ENCODE assay signal across 8 cellular contexts in genomic region chr3:194315088-194315964, GRCh38. TPM values are rescaled to one million over a fixed set of nuclear protein-coding genes. Genes with fewer than 3 reads are reported as not detected.
DNase-seq lines count a peak whose midpoint lies in the region; ATAC-seq and TF ChIP-seq lines count a peak whose summit lies in the region.

No MANE protein-coding gene starts in this region.

- H3K27me3 ChIP-seq in duodenal mucosa (ENCODE audit: control insufficient read depth in 1 of 2, insufficient read depth in 2 of 2, low read length in 2 of 2), result peaks cover 8% of the 10 kb centered on the region in 2 donors
- no peaks in the 10 kb centered on the region for H3K27me3 ChIP-seq in lung (ENCODE audit: control insufficient read depth, insufficient read depth)

- peak; percentile 14 to 86 (median 69) for DNase-seq in C1 segment of cervical spinal cord (lab: John Stamatoyannopoulos, UW)
- peak; percentile 79 for DNase-seq in NCI-H510A treated with DMSO at 0.1 percent for 48 hours (lab: John Stamatoyannopoulos, UW)
- DNase-seq in activated CD4-positive, alpha-beta T cell treated with anti-CD3 and anti-CD28 coated beads, Interleukin-2, amount 50 U/mL, for 48 hours, result peak; percentile 85 to 87
- DNase-seq in lung (ENCODE audit: low spot score), result peak; percentile 83
- peak; percentile 43 to 86 (median 69) for DNase-seq in stimulated activated CD4-positive, alpha-beta T cell treated with anti-CD3 and anti-CD28 coated beads, TNF-alpha, amount 100 ng/mL, for 1 hour (ENCODE audit: low read depth in 3 of 3, low spot score in 1 of 3)

- peak overlapping the region; percentile 54 to 79 for H3K9ac ChIP-seq in duodenal mucosa (ENCODE audit: low read depth in 1 of 2, low read length in 2 of 2)

- H3K36me3 ChIP-seq in duodenal mucosa (ENCODE audit: control insufficient read depth in 1 of 2, insufficient read depth in 2 of 2, low read length in 2 of 2) (no peaks in the 10 kb centered on the region), lung (ENCODE audit: control insufficient read depth in 2 of 2, insufficient read depth in 2 of 2, low read length in 2 of 2) (no peaks in the 10 kb centered on the region)

- TF ChIP-seq CTCF in lung (IDR thresholded peaks at IDR 0.05; ENCODE audit: control extremely low read depth, extremely low read depth), result peak; percentile 97

- ATAC-seq in GM19328 (IDR thresholded peaks at IDR 0.05; ENCODE audit: unreplicated experiment), result peak; percentile 91
- peak; percentile 89 for ATAC-seq in HG03457 (IDR thresholded peaks at IDR 0.05; ENCODE audit: unreplicated experiment)
- peak; percentile 86 for ATAC-seq in lung (ENCODE audit: insufficient read depth, low FRiP score)

- H3K4me3 ChIP-seq in duodenal mucosa (ENCODE audit: low read depth in 1 of 2, low read length in 2 of 2) (peak overlapping the region; percentile 66 to 78), lung (peak overlapping the region; percentile 32)

- H3K27ac ChIP-seq in duodenal mucosa (ENCODE audit: low read depth, low read length), result no peak overlapping the region
- no peak overlapping the region for H3K27ac ChIP-seq in lung (ENCODE audit: low read depth in 1 of 2, low read length in 1 of 2)

- 3 to 4% methylated on average over 41 to 54 of the region's 54 CpGs for WGBS in lung, 2 donors

- H3K4me1 ChIP-seq in duodenal mucosa (ENCODE audit: control insufficient read depth in 1 of 2, insufficient read depth in 2 of 2, low read length in 2 of 2), result peaks cover 6 to 20% of the 10 kb centered on the region in 2 donors
- H3K4me1 ChIP-seq in lung (ENCODE audit: control insufficient read depth in 2 of 2, insufficient read depth in 2 of 2, low read length in 2 of 2), result peaks cover 0 to 9% of the 10 kb centered on the region in 2 donors

- H3K9me3 ChIP-seq in duodenal mucosa (ENCODE audit: control insufficient read depth in 1 of 2, low read length in 2 of 2) (peaks cover 0 to 4% of the 10 kb centered on the region in 2 donors), lung (ENCODE audit: control insufficient read depth in 2 of 2, insufficient read depth in 1 of 2, low read length in 1 of 2) (peaks cover 0 to 13% of the 10 kb centered on the region in 2 donors)

RNA-seq across cellular contexts. Expression of gene CPN2, which starts 35.8 kb away (rescaled TPM):
- not detected for total RNA-seq in lung
- not detected for polyA plus RNA-seq in lung

RNA-seq across cellular contexts. Expression of gene LRRC15, which starts 54.2 kb away (rescaled TPM):
- total RNA-seq in lung, result 1 to 10 TPM in 1 of 2 donors, under 1 TPM in 1; 0.06 to 1.2 TPM
- polyA plus RNA-seq in lung, result under 1 TPM; 0.07 to 0.08 TPM
